Comparison of ENCODE assay signal across 8 cellular contexts in genomic region chr5:125198270-125198974, GRCh38.
DNase-seq lines count a peak whose midpoint lies in the region; ATAC-seq and TF ChIP-seq lines count a peak whose summit lies in the region.

No MANE protein-coding gene starts in this region.

- peak overlapping the region; percentile 7; the same call in 1 of the 2 replicates for H3K9ac ChIP-seq in OCI-LY1 (ENCODE audit: low read length)

- POLR2A ChIA-PET in HEK293 (lab: Yijun Ruan, JAX): no interaction called here
- POLR2A ChIA-PET in CD4-positive, alpha-beta memory T cell (lab: Charles Lee; ENCODE audit: partially characterized antibody): no interaction called here

- no peak overlapping the region for H2AFZ ChIP-seq in OCI-LY1 (ENCODE audit: low read length)

- peak overlapping the region; percentile 96; the same call in 1 of the 2 replicates for H3K4me2 ChIP-seq in OCI-LY1 (ENCODE audit: low read length)

- CTCF ChIA-PET in HEK293 (lab: Yijun Ruan, JAX): interaction anchor here (0.7 to 1.0 kb wide), 3 partner anchors 10 to 400 kb away, joined by 3 read pairs; no protein-coding TSS in a partner anchor
- CTCF ChIA-PET in CD4-positive, alpha-beta memory T cell (lab: Charles Lee; ENCODE audit: partially characterized antibody): no interaction called here

- TF ChIP-seq EP300 in ovary (IDR thresholded peaks at IDR 0.05): no peak

- H3K36me3 ChIP-seq in HEK293 (ENCODE audit: control insufficient read depth in 2 of 2, insufficient read depth in 1 of 2, low read length in 2 of 2): no peaks in the 10 kb centered on the region
- no peaks in the 10 kb centered on the region for H3K36me3 ChIP-seq in OCI-LY1 (ENCODE audit: insufficient read depth, low read length)
- no peaks in the 10 kb centered on the region for H3K36me3 ChIP-seq in ovary
- no peaks in the 10 kb centered on the region for H3K36me3 ChIP-seq in CD4-positive, alpha-beta memory T cell (ENCODE audit: insufficient read depth, low read length)
- H3K36me3 ChIP-seq in H7 (replicated peaks; ENCODE audit: control insufficient read depth, insufficient read depth, low read length): no peaks in the 10 kb centered on the region

- peak overlapping the region; percentile 71 for H3K27ac ChIP-seq in HEK293 (ENCODE audit: extremely low read depth, low read depth, low read length)
- peak overlapping the region; percentile 88 for H3K27ac ChIP-seq in OCI-LY1 (ENCODE audit: low read depth, low read length, poor library complexity, severe bottlenecking)
- no peak overlapping the region for H3K27ac ChIP-seq in ovary
- H3K27ac ChIP-seq in CD4-positive, alpha-beta memory T cell (ENCODE audit: low read depth, low read length): no peak overlapping the region

- no peak for ATAC-seq in HG02938 (IDR thresholded peaks at IDR 0.05; ENCODE audit: unreplicated experiment)

- no peaks in the 10 kb centered on the region for H3K4me1 Mint-ChIP-seq in CD4-positive, alpha-beta memory T cell

- intact Hi-C loops in ovary (cut with DNase I): no loop called here
- intact Hi-C loops in CD4-positive, alpha-beta memory T cell (cut with micrococcal nuclease): no loop called here

- no peak for TF ChIP-seq POLR2A in ovary (IDR thresholded peaks at IDR 0.05)

- H3K27me3 ChIP-seq in OCI-LY1 (ENCODE audit: insufficient read depth, low read length): no peaks in the 10 kb centered on the region
- H3K27me3 ChIP-seq in ovary: no peaks in the 10 kb centered on the region
- no peaks in the 10 kb centered on the region for H3K27me3 ChIP-seq in CD4-positive, alpha-beta memory T cell (ENCODE audit: insufficient read depth, low read length)
- H3K27me3 ChIP-seq in H7 (ENCODE audit: control insufficient read depth, insufficient read depth, low read length): no peaks in the 10 kb centered on the region

- H3K36me3 Mint-ChIP-seq in CD4-positive, alpha-beta memory T cell: no peaks in the 10 kb centered on the region

- H3K9me3 ChIP-seq in HEK293 (ENCODE audit: control insufficient read depth, insufficient read depth, low read depth, low read length) (no peaks in the 10 kb centered on the region), OCI-LY1 (ENCODE audit: low read length) (no peaks in the 10 kb centered on the region), ovary (no peaks in the 10 kb centered on the region)
- H3K9me3 ChIP-seq in CD4-positive, alpha-beta memory T cell (ENCODE audit: control insufficient read depth in 1 of 2, low read length in 2 of 2): no peaks in the 10 kb centered on the region

- 32 to 42% (median 35%) methylated on average over 3 of the region's 3 CpGs for WGBS in ovary, 3 donors

- no peak overlapping the region; the same call in 1 of the 2 replicates for H3K4me3 ChIP-seq in HEK293 (ENCODE audit: low read depth, low read length)
- H3K4me3 ChIP-seq in OCI-LY1 (ENCODE audit: low read depth, low read length, poor library complexity, severe bottlenecking): peak overlapping the region; percentile 9
- H3K4me3 ChIP-seq in fibroblast of pulmonary artery (replicated peaks; ENCODE audit: low read depth, low read length): no peak overlapping the region
- H3K4me3 ChIP-seq in ovary: no peak overlapping the region
- no peak overlapping the region for H3K4me3 ChIP-seq in CD4-positive, alpha-beta memory T cell (ENCODE audit: low read length in 2 of 2)
- H3K4me3 ChIP-seq in H7 (ENCODE audit: insufficient read depth, low read depth, low read length): no peak overlapping the region

- no peaks in the 10 kb centered on the region for H3K27me3 Mint-ChIP-seq in CD4-positive, alpha-beta memory T cell

- H3K79me2 ChIP-seq in OCI-LY1 (ENCODE audit: insufficient read depth, low read length): no peaks in the 10 kb centered on the region

- peaks cover 0 to 5% (median 0%) of the 10 kb centered on the region in 8 donors for H3K9me3 Mint-ChIP-seq in CD4-positive, alpha-beta memory T cell

- no peak overlapping the region for H3K27ac Mint-ChIP-seq in CD4-positive, alpha-beta memory T cell

- 0 out of 2 replicates have a peak, but pooled peaks cover 5% of the 10 kb centered on the region for H3F3A ChIP-seq in OCI-LY1 (ENCODE audit: insufficient read depth, low read length)

- peak; percentile 83 for DNase-seq in fibroblast of pulmonary artery (ENCODE audit: low read depth)
- peak; percentile 44 to 73 (median 52) for DNase-seq in ovary
- no peak for DNase-seq in CD4-positive, alpha-beta memory T cell
- DNase-seq in H7: no peak
- DNase-seq in activated T-cell treated with anti-CD3 and anti-CD28 coated beads for 4 hours: no peak

- no peak overlapping the region for H3K4me3 Mint-ChIP-seq in CD4-positive, alpha-beta memory T cell

- TF ChIP-seq CTCF in HEK293 (tag by site-specific recombination; IDR thresholded peaks at IDR 0.05) (no peak), OCI-LY1 (IDR thresholded peaks at IDR 0.05; ENCODE audit: low read length) (no peak), fibroblast of pulmonary artery (IDR thresholded peaks at IDR 0.05; ENCODE audit: low read length, missing control alignments) (no peak), ovary (IDR thresholded peaks at IDR 0.05) (no peak)

- H3K4me1 ChIP-seq in HEK293 (ENCODE audit: control insufficient read depth, insufficient read depth, low read length) (peaks cover 35% of the 10 kb centered on the region), OCI-LY1 (ENCODE audit: insufficient read depth, low read length, severe bottlenecking) (peaks cover 72% of the 10 kb centered on the region), ovary (ENCODE audit: insufficient read depth) (peaks cover 2% of the 10 kb centered on the region)
- no peaks in the 10 kb centered on the region for H3K4me1 ChIP-seq in CD4-positive, alpha-beta memory T cell (ENCODE audit: insufficient read depth, low read length)

- H3K9me2 ChIP-seq in OCI-LY1 (ENCODE audit: low read depth, low read length): no peaks in the 10 kb centered on the region

- H4K20me1 ChIP-seq in OCI-LY1 (ENCODE audit: insufficient read depth, low read length): no peaks in the 10 kb centered on the region

TF ChIP-seq in HEK293, 187 proteins besides CTCF, POLR2A, EP300 and RAD21 (continues in another document):
- TF ChIP-seq, protein P1, sequence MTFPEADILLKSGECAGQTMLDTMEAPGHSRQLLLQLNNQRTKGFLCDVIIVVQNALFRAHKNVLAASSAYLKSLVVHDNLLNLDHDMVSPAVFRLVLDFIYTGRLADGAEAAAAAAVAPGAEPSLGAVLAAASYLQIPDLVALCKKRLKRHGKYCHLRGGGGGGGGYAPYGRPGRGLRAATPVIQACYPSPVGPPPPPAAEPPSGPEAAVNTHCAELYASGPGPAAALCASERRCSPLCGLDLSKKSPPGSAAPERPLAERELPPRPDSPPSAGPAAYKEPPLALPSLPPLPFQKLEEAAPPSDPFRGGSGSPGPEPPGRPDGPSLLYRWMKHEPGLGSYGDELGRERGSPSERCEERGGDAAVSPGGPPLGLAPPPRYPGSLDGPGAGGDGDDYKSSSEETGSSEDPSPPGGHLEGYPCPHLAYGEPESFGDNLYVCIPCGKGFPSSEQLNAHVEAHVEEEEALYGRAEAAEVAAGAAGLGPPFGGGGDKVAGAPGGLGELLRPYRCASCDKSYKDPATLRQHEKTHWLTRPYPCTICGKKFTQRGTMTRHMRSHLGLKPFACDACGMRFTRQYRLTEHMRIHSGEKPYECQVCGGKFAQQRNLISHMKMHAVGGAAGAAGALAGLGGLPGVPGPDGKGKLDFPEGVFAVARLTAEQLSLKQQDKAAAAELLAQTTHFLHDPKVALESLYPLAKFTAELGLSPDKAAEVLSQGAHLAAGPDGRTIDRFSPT (tag by site-specific recombination; IDR thresholded peaks at IDR 0.05): no peak
- TF ChIP-seq ZIC2 (tag by site-specific recombination; IDR thresholded peaks at IDR 0.05) (0 out of 2 replicates have a peak, but pooled peaks have one; percentile 11), ZNF830 (tag by site-specific recombination; IDR thresholded peaks at IDR 0.05; ENCODE audit: low read depth) (peak; percentile 98), ZNF239 (tag by site-specific recombination; IDR thresholded peaks at IDR 0.05) (no peak), ZBTB20 (tag by site-specific recombination; IDR thresholded peaks at IDR 0.05) (no peak; the same call in 1 of the 2 replicates), ZNF292 (tag by site-specific recombination; IDR thresholded peaks at IDR 0.05; ENCODE audit: borderline replicate concordance, low read depth) (no peak), HOXC10 (CRISPR knock-in tag; IDR thresholded peaks at IDR 0.05) (no peak), ZNF404 (tag by site-specific recombination; IDR thresholded peaks at IDR 0.05) (no peak), ZNF23 (tag by site-specific recombination; IDR thresholded peaks at IDR 0.05; ENCODE audit: borderline replicate concordance) (no peak), ZNF2 (tag by site-specific recombination; IDR thresholded peaks at IDR 0.05) (no peak), GLIS1 (tag by site-specific recombination; IDR thresholded peaks at IDR 0.05) (no peak), ZBTB7A (tag by site-specific recombination; IDR thresholded peaks at IDR 0.05; ENCODE audit: low read depth) (no peak), ZNF777 (tag by site-specific recombination; IDR thresholded peaks at IDR 0.05; ENCODE audit: borderline replicate concordance) (no peak), ZNF692 (tag by site-specific recombination; IDR thresholded peaks at IDR 0.05) (no peak; the same call in 1 of the 2 replicates), HOXA7 (CRISPR knock-in tag; IDR thresholded peaks at IDR 0.05; ENCODE audit: borderline replicate concordance) (no peak), ZNF785 (tag by site-specific recombination; IDR thresholded peaks at IDR 0.05) (no peak), IKZF3 (tag by site-specific recombination; IDR thresholded peaks at IDR 0.05) (peak; percentile 89), ZFP69B (tag by site-specific recombination; IDR thresholded peaks at IDR 0.05) (no peak)
- TF ChIP-seq, protein P2, sequence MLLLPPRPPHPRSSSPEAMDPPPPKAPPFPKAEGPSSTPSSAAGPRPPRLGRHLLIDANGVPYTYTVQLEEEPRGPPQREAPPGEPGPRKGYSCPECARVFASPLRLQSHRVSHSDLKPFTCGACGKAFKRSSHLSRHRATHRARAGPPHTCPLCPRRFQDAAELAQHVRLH (tag by site-specific recombination; IDR thresholded peaks at IDR 0.05): 0 out of 2 replicates have a peak, but pooled peaks have one; percentile 48

Comparison
In these comparisons a context has a peak if more than half of its experiments do, and no peak if none do; other contexts are left out.
1. H3K27ac ChIP-seq: peak in HEK293 (single experiment) and OCI-LY1 (single experiment); none in ovary (0 of 2) and CD4-positive, alpha-beta memory T cell (single experiment).
2. DNase-seq: peak in fibroblast of pulmonary artery (single experiment) and ovary (5 of 5); none in CD4-positive, alpha-beta memory T cell (0 of 5), H7 (single experiment) and activated T-cell treated with anti-CD3 and anti-CD28 coated beads for 4 hours (single experiment).